10 cellular contexts compared by ENCODE assay signal in genomic region chr1:111476761-111477309, GRCh38. TPM values are rescaled to one million over a fixed set of nuclear protein-coding genes. Genes with fewer than 3 reads are reported as not detected.
DNase-seq lines count a peak whose midpoint lies in the region; ATAC-seq and TF ChIP-seq lines count a peak whose summit lies in the region.
"Had no signal": no experiment of that assay in that cellular context is flagged by ENCODE, and none has a peak within 500 bp of the region (broad histone marks: within the 10 kb centered on the region; RNA-seq: fewer than 3 reads in every experiment).

No MANE protein-coding gene starts in this region.

- H4K20me1 ChIP-seq in neural progenitor cell (ENCODE audit: low read depth): no peaks in the 10 kb centered on the region

- no CpG with 5 or more reads among the region's 2 CpGs for WGBS in mesendoderm (ENCODE audit: extremely low coverage, insufficient coverage, low lambda C conversion rate)

- H3K23ac ChIP-seq in mesendoderm (ENCODE audit: low read length): no peak overlapping the region

- H3K27me3 ChIP-seq in mesendoderm (ENCODE audit: insufficient read depth, low read length, poor library complexity): no peaks in the 10 kb centered on the region
- no peaks in the 10 kb centered on the region for H3K27me3 ChIP-seq in neural progenitor cell

- H2AK5ac ChIP-seq in mesendoderm (ENCODE audit: low read length): no peak overlapping the region

- H4K5ac ChIP-seq in mesendoderm (ENCODE audit: low read length): no peak overlapping the region

- H2BK15ac ChIP-seq in mesendoderm (replicated peaks; ENCODE audit: low read depth): no peak overlapping the region

- no peaks in the 10 kb centered on the region for H3K36me3 ChIP-seq in mesendoderm (ENCODE audit: control insufficient read depth, insufficient read depth, low read length)
- H3K36me3 ChIP-seq in neural progenitor cell: no peaks in the 10 kb centered on the region

- H3K56ac ChIP-seq in mesendoderm (ENCODE audit: low read length): no peak overlapping the region

- H2BK120ac ChIP-seq in mesendoderm (ENCODE audit: low read depth, low read length): no peak overlapping the region

- H3K27ac ChIP-seq in mesendoderm (ENCODE audit: low read depth, low read length): no peak overlapping the region
- H3K27ac ChIP-seq in neural progenitor cell: no peak overlapping the region

- ATAC-seq in HG03159 (IDR thresholded peaks at IDR 0.05; ENCODE audit: unreplicated experiment) (peak; percentile 70), HG03139 (IDR thresholded peaks at IDR 0.05; ENCODE audit: unreplicated experiment) (no peak)

- no peaks in the 10 kb centered on the region for H3K79me1 ChIP-seq in mesendoderm (ENCODE audit: low read length)

- H3K18ac ChIP-seq in mesendoderm (ENCODE audit: low read length): no peak overlapping the region

- no peak overlapping the region for H2BK5ac ChIP-seq in mesendoderm (ENCODE audit: low read length)

- H3K27me3 Mint-ChIP-seq in neural progenitor cell (ENCODE audit: insufficient read depth, low read depth): no peaks in the 10 kb centered on the region

- H3K4me3 Mint-ChIP-seq in neural progenitor cell: no peak overlapping the region

- DNase-seq in SIG-M5 treated with dmso at 0.1 percent for 504 hours (lab: John Stamatoyannopoulos, UW; ENCODE audit: unreplicated experiment) (peak; percentile 36), SIG-M5 (lab: John Stamatoyannopoulos, UW) (no peak), mesendoderm (no peak), neural progenitor cell (ENCODE audit: low spot score) (no peak)
- peak; percentile 29 to 38 for DNase-seq in activated CD4-positive, alpha-beta T cell treated with anti-CD3 and anti-CD28 coated beads, Interleukin-2, amount 50 U/mL, for 48 hours
- peak; percentile 33 for DNase-seq in stimulated activated CD4-positive, alpha-beta T cell treated with anti-CD3 and anti-CD28 coated beads, Interleukin-4, amount 100 ng/mL, for 24 hours

- H3K4me2 ChIP-seq in mesendoderm (ENCODE audit: low read length) (no peak overlapping the region), neural progenitor cell (no peak overlapping the region)

- H3K4me3 ChIP-seq in mesendoderm (ENCODE audit: low read length) (no peak overlapping the region), neural progenitor cell (no peak overlapping the region)

- no peak overlapping the region for H3K4ac ChIP-seq in mesendoderm (ENCODE audit: low read depth, low read length)

- H3K4me1 ChIP-seq in mesendoderm (ENCODE audit: control insufficient read depth, low read depth, low read length) (no peaks in the 10 kb centered on the region), neural progenitor cell (peaks cover 8% of the 10 kb centered on the region)

- no peak overlapping the region for H4K8ac ChIP-seq in mesendoderm (ENCODE audit: low read depth, low read length)

- no peaks in the 10 kb centered on the region for H3K36me3 Mint-ChIP-seq in neural progenitor cell

- H3K27ac Mint-ChIP-seq in neural progenitor cell: no peak overlapping the region

- H3F3A ChIP-seq in neural progenitor cell (ENCODE audit: low read depth): no peaks in the 10 kb centered on the region

- H3K9me3 Mint-ChIP-seq in neural progenitor cell: no peaks in the 10 kb centered on the region

- no peaks in the 10 kb centered on the region for H3K79me2 ChIP-seq in mesendoderm (ENCODE audit: control insufficient read depth, insufficient read depth, low read length)
- no peaks in the 10 kb centered on the region for H3K79me2 ChIP-seq in neural progenitor cell (ENCODE audit: low read depth)

- TF ChIP-seq CTCF in neural progenitor cell (IDR thresholded peaks at IDR 0.05): no peak

- no peak overlapping the region for H2AFZ ChIP-seq in neural progenitor cell (replicated peaks)

- no peaks in the 10 kb centered on the region for H3K4me1 Mint-ChIP-seq in neural progenitor cell

- H3K9me3 ChIP-seq in neural progenitor cell (ENCODE audit: low read depth): no peaks in the 10 kb centered on the region

- H3K9ac ChIP-seq in mesendoderm (ENCODE audit: low read length) (no peak overlapping the region), neural progenitor cell (no peak overlapping the region)

RNA-seq across cellular contexts. Expression of gene C1orf162, which starts 3.1 kb away (rescaled TPM):
- 0.34 TPM for polyA plus RNA-seq in mesendoderm (2013, experiment 1 of 2)
- 0.20 TPM for polyA plus RNA-seq in mesendoderm (2013, experiment 2 of 2)
- 0.26 and 0.93 TPM in 2 replicates for total RNA-seq in neural progenitor cell (ENCODE audit: low replicate concordance)

RNA-seq across cellular contexts. Expression of gene ADORA3, which starts 26.6 kb away (rescaled TPM):
- not detected for polyA plus RNA-seq in mesendoderm (2013, experiment 1 of 2)
- polyA plus RNA-seq in mesendoderm (2013, experiment 2 of 2): not detected
- total RNA-seq in neural progenitor cell (ENCODE audit: low replicate concordance): not detected in 2 replicates
- total RNA-seq: fibroblast of villous mesenchyme, RPMI7951 had no signal

RNA-seq across cellular contexts. Expression of gene TMIGD3, which starts 26.6 kb away (rescaled TPM):
- polyA plus RNA-seq in mesendoderm (2013, experiment 1 of 2): 0.06 TPM
- not detected for polyA plus RNA-seq in mesendoderm (2013, experiment 2 of 2)
- not detected in 2 replicates for total RNA-seq in neural progenitor cell (ENCODE audit: low replicate concordance)
- total RNA-seq: RPMI7951 had no signal

RNA-seq across cellular contexts. Expression of gene ATP5PB, which starts 27.6 kb away (rescaled TPM):
- polyA plus RNA-seq in mesendoderm (2013, experiment 1 of 2): 325 TPM
- 325 TPM for polyA plus RNA-seq in mesendoderm (2013, experiment 2 of 2)
- total RNA-seq in neural progenitor cell (ENCODE audit: low replicate concordance): 273 and 467 TPM in 2 replicates

RNA-seq across cellular contexts. Expression of gene WDR77, which starts 27.8 kb away (rescaled TPM):
- 64.9 TPM for polyA plus RNA-seq in mesendoderm (2013, experiment 1 of 2)
- polyA plus RNA-seq in mesendoderm (2013, experiment 2 of 2): 63.7 TPM
- total RNA-seq in neural progenitor cell (ENCODE audit: low replicate concordance): 55.8 and 73.3 TPM in 2 replicates

Comparison
In these comparisons a context has a peak if more than half of its experiments do, and no peak if none do; other contexts are left out.
1. DNase-seq: peak in SIG-M5 treated with dmso at 0.1 percent for 504 hours (single experiment), activated CD4-positive, alpha-beta T cell treated with anti-CD3 and anti-CD28 coated beads, Interleukin-2, amount 50 U/mL, for 48 hours (2 of 2) and stimulated activated CD4-positive, alpha-beta T cell treated with anti-CD3 and anti-CD28 coated beads, Interleukin-4, amount 100 ng/mL, for 24 hours (single experiment); none in SIG-M5 (single experiment), mesendoderm (single experiment) and neural progenitor cell (single experiment).